1 cellular context compared by ENCODE assay signal in the genomic region with DNA sequence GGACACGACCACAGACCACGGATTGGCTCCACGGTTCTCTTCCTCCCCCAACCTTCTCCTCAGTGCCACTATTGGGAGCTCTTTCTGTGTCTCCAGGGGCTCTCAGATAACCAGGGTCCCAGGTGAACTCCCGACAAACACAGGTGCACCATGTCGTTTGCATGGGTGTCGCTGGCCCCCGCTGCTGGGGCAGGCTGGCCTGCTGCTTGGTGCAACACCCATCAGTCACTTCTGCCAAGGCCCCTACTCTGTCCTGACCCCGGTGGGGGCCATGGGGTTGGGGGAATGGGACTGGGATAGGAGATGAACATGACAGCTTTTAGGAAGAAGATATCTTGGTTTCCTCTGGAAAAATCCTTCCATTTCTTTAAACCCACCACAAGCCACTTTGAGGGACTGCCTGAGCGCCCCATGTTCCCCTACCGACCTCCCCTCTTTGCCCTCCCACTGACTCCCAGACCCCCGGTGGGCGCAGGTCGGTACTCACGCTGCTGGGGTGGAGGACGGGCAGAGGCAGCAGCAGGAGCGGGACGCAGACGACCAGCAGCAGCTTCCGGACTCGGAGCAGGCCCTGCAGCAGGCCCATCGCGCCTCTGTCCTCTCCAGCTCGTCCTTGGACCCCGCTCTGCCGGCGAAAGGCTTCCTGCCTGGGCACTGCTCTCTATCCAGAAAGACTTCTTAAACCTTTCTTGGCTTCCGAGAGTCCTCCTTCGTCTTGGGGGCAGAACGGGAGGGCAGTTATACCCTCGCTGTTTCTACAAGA.
TF ChIP-seq lines count a peak whose summit lies in the region.

No MANE protein-coding gene starts in this region.

TF ChIP-seq in HepG2, 621 proteins besides CTCF, POLR2A, EP300 and RAD21:
- TF ChIP-seq ZNF263 (CRISPR knock-in tag; IDR thresholded peaks at IDR 0.05) (0 out of 2 replicates have a peak, but pooled peaks have one; percentile 35), BCL6 (CRISPR knock-in tag; IDR thresholded peaks at IDR 0.05) (no peak), ZFX (CRISPR knock-in tag; IDR thresholded peaks at IDR 0.05; ENCODE audit: low read depth) (peak; percentile 40; the same call in 1 of the 2 replicates), SALL1 (CRISPR knock-in tag; IDR thresholded peaks at IDR 0.05) (peak; percentile 24; the same call in 1 of the 2 replicates), HNRNPL (IDR thresholded peaks at IDR 0.05; ENCODE audit: low read depth, low read length) (no peak), ZNF709 (CRISPR knock-in tag; IDR thresholded peaks at IDR 0.05) (no peak), GABPB1 (CRISPR knock-in tag; IDR thresholded peaks at IDR 0.05) (peak; percentile 26; the same call in 1 of the 2 replicates)
- TF ChIP-seq, protein P1, sequence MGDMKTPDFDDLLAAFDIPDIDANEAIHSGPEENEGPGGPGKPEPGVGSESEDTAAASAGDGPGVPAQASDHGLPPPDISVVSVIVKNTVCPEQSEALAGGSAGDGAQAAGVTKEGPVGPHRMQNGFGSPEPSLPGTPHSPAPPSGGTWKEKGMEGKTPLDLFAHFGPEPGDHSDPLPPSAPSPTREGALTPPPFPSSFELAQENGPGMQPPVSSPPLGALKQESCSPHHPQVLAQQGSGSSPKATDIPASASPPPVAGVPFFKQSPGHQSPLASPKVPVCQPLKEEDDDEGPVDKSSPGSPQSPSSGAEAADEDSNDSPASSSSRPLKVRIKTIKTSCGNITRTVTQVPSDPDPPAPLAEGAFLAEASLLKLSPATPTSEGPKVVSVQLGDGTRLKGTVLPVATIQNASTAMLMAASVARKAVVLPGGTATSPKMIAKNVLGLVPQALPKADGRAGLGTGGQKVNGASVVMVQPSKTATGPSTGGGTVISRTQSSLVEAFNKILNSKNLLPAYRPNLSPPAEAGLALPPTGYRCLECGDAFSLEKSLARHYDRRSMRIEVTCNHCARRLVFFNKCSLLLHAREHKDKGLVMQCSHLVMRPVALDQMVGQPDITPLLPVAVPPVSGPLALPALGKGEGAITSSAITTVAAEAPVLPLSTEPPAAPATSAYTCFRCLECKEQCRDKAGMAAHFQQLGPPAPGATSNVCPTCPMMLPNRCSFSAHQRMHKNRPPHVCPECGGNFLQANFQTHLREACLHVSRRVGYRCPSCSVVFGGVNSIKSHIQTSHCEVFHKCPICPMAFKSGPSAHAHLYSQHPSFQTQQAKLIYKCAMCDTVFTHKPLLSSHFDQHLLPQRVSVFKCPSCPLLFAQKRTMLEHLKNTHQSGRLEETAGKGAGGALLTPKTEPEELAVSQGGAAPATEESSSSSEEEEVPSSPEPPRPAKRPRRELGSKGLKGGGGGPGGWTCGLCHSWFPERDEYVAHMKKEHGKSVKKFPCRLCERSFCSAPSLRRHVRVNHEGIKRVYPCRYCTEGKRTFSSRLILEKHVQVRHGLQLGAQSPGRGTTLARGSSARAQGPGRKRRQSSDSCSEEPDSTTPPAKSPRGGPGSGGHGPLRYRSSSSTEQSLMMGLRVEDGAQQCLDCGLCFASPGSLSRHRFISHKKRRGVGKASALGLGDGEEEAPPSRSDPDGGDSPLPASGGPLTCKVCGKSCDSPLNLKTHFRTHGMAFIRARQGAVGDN (CRISPR knock-in tag; IDR thresholded peaks at IDR 0.05): peak; percentile 38
TF ChIP-seq in HepG2: peak in this region for 5.
